In the genomic region with DNA sequence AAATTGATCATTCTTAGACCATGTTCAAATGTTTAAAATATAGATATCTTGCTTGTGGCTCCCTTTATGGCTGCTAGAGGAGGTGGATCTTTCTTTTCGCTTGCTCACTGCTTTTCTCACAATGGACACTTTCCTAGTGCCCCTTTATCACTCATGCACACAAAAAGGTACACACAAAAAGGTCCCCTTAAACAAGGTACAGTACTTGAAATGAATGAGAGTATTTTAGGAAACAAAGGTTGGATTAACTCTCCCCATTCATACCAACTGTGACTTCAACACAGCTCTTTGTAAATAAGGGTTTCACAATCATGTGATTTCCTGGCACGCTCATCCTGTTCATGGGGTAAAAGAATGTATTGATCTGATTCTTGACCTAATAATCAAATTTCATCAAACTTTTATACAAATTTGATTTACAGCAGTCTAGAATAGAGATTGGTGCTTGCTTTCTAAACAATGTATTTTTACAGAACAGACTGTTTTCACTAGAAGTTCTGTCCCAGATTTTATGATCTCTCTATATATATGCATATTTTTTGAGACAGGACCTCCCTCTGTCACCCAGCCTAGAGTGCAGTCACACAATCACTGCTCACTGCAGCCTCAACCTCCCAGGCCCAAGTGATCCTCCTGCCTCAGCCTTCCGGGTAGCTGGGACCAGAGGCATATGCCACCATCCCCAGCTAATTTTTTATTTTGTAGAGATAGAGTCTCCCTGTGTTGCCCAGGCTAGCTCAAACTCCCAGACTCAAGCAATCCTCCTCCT, we compare ENCODE assay signal across 1 cellular context.
A peak's percentile ranks its signal among the peaks of the same experiment; 100 is the strongest.
TF ChIP-seq lines count a peak whose summit lies in the region.

No MANE protein-coding gene starts in this region.

TF ChIP-seq in HepG2, 621 proteins besides CTCF, POLR2A, EP300 and RAD21 (continued from another document and continues in another):
- TF ChIP-seq, protein P1, sequence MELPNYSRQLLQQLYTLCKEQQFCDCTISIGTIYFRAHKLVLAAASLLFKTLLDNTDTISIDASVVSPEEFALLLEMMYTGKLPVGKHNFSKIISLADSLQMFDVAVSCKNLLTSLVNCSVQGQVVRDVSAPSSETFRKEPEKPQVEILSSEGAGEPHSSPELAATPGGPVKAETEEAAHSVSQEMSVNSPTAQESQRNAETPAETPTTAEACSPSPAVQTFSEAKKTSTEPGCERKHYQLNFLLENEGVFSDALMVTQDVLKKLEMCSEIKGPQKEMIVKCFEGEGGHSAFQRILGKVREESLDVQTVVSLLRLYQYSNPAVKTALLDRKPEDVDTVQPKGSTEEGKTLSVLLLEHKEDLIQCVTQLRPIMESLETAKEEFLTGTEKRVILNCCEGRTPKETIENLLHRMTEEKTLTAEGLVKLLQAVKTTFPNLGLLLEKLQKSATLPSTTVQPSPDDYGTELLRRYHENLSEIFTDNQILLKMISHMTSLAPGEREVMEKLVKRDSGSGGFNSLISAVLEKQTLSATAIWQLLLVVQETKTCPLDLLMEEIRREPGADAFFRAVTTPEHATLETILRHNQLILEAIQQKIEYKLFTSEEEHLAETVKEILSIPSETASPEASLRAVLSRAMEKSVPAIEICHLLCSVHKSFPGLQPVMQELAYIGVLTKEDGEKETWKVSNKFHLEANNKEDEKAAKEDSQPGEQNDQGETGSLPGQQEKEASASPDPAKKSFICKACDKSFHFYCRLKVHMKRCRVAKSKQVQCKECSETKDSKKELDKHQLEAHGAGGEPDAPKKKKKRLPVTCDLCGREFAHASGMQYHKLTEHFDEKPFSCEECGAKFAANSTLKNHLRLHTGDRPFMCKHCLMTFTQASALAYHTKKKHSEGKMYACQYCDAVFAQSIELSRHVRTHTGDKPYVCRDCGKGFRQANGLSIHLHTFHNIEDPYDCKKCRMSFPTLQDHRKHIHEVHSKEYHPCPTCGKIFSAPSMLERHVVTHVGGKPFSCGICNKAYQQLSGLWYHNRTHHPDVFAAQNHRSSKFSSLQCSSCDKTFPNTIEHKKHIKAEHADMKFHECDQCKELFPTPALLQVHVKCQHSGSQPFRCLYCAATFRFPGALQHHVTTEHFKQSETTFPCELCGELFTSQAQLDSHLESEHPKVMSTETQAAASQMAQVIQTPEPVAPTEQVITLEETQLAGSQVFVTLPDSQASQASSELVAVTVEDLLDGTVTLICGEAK (IDR thresholded peaks at IDR 0.05): no peak
- TF ChIP-seq, protein P1 (CRISPR knock-in tag; IDR thresholded peaks at IDR 0.05): no peak; the same call in 1 of the 2 replicates
- TF ChIP-seq, protein P2, sequence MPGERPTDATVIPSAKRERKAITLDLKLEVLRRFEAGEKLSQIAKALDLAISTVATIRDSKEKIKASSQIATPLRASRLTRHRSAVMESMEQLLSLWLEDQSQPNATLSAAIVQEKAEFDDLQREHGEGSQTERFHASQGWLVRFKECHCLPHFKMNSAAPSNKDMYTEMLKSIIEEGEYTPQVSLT (CRISPR knock-in tag; IDR thresholded peaks at IDR 0.05; ENCODE audit: borderline replicate concordance, low read depth): no peak
- TF ChIP-seq PCBP2 (optimal IDR thresholded peaks at IDR 0.05; ENCODE audit: low read depth, low read length, poor library complexity, severe bottlenecking): no peak
- peak; percentile 94 for TF ChIP-seq HMG20A (CRISPR knock-in tag; IDR thresholded peaks at IDR 0.05; ENCODE audit: borderline replicate concordance)
- no peak for TF ChIP-seq ZNF441 (CRISPR knock-in tag; IDR thresholded peaks at IDR 0.05; ENCODE audit: borderline replicate concordance)
- TF ChIP-seq DNMT1 (CRISPR knock-in tag; IDR thresholded peaks at IDR 0.05): no peak
- TF ChIP-seq, protein P3, sequence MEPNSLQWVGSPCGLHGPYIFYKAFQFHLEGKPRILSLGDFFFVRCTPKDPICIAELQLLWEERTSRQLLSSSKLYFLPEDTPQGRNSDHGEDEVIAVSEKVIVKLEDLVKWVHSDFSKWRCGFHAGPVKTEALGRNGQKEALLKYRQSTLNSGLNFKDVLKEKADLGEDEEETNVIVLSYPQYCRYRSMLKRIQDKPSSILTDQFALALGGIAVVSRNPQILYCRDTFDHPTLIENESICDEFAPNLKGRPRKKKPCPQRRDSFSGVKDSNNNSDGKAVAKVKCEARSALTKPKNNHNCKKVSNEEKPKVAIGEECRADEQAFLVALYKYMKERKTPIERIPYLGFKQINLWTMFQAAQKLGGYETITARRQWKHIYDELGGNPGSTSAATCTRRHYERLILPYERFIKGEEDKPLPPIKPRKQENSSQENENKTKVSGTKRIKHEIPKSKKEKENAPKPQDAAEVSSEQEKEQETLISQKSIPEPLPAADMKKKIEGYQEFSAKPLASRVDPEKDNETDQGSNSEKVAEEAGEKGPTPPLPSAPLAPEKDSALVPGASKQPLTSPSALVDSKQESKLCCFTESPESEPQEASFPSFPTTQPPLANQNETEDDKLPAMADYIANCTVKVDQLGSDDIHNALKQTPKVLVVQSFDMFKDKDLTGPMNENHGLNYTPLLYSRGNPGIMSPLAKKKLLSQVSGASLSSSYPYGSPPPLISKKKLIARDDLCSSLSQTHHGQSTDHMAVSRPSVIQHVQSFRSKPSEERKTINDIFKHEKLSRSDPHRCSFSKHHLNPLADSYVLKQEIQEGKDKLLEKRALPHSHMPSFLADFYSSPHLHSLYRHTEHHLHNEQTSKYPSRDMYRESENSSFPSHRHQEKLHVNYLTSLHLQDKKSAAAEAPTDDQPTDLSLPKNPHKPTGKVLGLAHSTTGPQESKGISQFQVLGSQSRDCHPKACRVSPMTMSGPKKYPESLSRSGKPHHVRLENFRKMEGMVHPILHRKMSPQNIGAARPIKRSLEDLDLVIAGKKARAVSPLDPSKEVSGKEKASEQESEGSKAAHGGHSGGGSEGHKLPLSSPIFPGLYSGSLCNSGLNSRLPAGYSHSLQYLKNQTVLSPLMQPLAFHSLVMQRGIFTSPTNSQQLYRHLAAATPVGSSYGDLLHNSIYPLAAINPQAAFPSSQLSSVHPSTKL (CRISPR knock-in tag; IDR thresholded peaks at IDR 0.05): peak; percentile 98
- TF ChIP-seq ETV6 (CRISPR knock-in tag; conservative IDR thresholded peaks at IDR 0.05): no peak
- TF ChIP-seq, protein P4, sequence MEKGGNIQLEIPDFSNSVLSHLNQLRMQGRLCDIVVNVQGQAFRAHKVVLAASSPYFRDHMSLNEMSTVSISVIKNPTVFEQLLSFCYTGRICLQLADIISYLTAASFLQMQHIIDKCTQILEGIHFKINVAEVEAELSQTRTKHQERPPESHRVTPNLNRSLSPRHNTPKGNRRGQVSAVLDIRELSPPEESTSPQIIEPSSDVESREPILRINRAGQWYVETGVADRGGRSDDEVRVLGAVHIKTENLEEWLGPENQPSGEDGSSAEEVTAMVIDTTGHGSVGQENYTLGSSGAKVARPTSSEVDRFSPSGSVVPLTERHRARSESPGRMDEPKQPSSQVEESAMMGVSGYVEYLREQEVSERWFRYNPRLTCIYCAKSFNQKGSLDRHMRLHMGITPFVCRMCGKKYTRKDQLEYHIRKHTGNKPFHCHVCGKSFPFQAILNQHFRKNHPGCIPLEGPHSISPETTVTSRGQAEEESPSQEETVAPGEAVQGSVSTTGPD (CRISPR knock-in tag; IDR thresholded peaks at IDR 0.05): no peak
- TF ChIP-seq ZNF160 (CRISPR knock-in tag; IDR thresholded peaks at IDR 0.05): no peak
- no peak; the same call in 1 of the 2 replicates for TF ChIP-seq KMT2B (CRISPR knock-in tag; IDR thresholded peaks at IDR 0.05)
- no peak for TF ChIP-seq ZNF619 (CRISPR knock-in tag; IDR thresholded peaks at IDR 0.05)
- TF ChIP-seq, protein P5, sequence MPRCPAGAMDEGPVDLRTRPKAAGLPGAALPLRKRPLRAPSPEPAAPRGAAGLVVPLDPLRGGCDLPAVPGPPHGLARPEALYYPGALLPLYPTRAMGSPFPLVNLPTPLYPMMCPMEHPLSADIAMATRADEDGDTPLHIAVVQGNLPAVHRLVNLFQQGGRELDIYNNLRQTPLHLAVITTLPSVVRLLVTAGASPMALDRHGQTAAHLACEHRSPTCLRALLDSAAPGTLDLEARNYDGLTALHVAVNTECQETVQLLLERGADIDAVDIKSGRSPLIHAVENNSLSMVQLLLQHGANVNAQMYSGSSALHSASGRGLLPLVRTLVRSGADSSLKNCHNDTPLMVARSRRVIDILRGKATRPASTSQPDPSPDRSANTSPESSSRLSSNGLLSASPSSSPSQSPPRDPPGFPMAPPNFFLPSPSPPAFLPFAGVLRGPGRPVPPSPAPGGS (CRISPR knock-in tag; IDR thresholded peaks at IDR 0.05): no peak
- TF ChIP-seq HNRNPL (IDR thresholded peaks at IDR 0.05; ENCODE audit: low read depth, low read length): no peak
- TF ChIP-seq HNRNPK (IDR thresholded peaks at IDR 0.05; ENCODE audit: low read depth, low read length, poor library complexity, severe bottlenecking): no peak
- TF ChIP-seq, protein P6, sequence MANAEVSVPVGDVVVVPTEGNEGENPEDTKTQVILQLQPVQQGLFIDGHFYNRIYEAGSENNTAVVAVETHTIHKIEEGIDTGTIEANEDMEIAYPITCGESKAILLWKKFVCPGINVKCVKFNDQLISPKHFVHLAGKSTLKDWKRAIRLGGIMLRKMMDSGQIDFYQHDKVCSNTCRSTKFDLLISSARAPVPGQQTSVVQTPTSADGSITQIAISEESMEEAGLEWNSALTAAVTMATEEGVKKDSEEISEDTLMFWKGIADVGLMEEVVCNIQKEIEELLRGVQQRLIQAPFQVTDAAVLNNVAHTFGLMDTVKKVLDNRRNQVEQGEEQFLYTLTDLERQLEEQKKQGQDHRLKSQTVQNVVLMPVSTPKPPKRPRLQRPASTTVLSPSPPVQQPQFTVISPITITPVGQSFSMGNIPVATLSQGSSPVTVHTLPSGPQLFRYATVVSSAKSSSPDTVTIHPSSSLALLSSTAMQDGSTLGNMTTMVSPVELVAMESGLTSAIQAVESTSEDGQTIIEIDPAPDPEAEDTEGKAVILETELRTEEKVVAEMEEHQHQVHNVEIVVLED (CRISPR knock-in tag; IDR thresholded peaks at IDR 0.05; ENCODE audit: borderline replicate concordance): no peak
- no peak for TF ChIP-seq KLF12 (CRISPR knock-in tag; IDR thresholded peaks at IDR 0.05; ENCODE audit: borderline replicate concordance)
- no peak for TF ChIP-seq ZNF207 (IDR thresholded peaks at IDR 0.05; ENCODE audit: borderline replicate concordance)
- TF ChIP-seq NR1H2 (CRISPR knock-in tag; IDR thresholded peaks at IDR 0.05; ENCODE audit: borderline replicate concordance, low read depth): no peak
- no peak for TF ChIP-seq ZNF383 (CRISPR knock-in tag; IDR thresholded peaks at IDR 0.05; ENCODE audit: borderline replicate concordance)
- TF ChIP-seq ZNF274 (CRISPR knock-in tag; IDR thresholded peaks at IDR 0.05): no peak
- TF ChIP-seq ZFP36L2 (CRISPR knock-in tag; IDR thresholded peaks at IDR 0.05): no peak
- no peak for TF ChIP-seq RBM39 (IDR thresholded peaks at IDR 0.05; ENCODE audit: low read depth, low read length, poor library complexity, severe bottlenecking)
- no peak for TF ChIP-seq ZNF232 (CRISPR knock-in tag; IDR thresholded peaks at IDR 0.05; ENCODE audit: borderline replicate concordance)
- TF ChIP-seq NFKB2 (CRISPR knock-in tag; IDR thresholded peaks at IDR 0.05; ENCODE audit: borderline replicate concordance): no peak
- TF ChIP-seq ZNF788 (CRISPR knock-in tag; IDR thresholded peaks at IDR 0.05; ENCODE audit: borderline replicate concordance): no peak
- TF ChIP-seq MAFK (conservative IDR thresholded peaks at IDR 0.05 in 1 of 2, IDR thresholded peaks at IDR 0.05 in 1 of 2; ENCODE audit: low read length in 2 of 2): no peak
- TF ChIP-seq RBM22 (optimal IDR thresholded peaks at IDR 0.05; ENCODE audit: low read length): no peak
- TF ChIP-seq, protein P7, sequence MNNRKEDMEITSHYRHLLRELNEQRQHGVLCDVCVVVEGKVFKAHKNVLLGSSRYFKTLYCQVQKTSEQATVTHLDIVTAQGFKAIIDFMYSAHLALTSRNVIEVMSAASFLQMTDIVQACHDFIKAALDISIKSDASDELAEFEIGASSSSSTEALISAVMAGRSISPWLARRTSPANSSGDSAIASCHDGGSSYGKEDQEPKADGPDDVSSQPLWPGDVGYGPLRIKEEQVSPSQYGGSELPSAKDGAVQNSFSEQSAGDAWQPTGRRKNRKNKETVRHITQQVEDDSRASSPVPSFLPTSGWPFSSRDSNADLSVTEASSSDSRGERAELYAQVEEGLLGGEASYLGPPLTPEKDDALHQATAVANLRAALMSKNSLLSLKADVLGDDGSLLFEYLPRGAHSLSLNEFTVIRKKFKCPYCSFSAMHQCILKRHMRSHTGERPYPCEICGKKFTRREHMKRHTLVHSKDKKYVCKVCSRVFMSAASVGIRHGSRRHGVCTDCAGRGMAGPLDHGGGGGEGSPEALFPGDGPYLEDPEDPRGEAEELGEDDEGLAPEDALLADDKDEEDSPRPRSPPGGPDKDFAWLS (CRISPR knock-in tag; IDR thresholded peaks at IDR 0.05; ENCODE audit: borderline replicate concordance): no peak
- TF ChIP-seq JUND (CRISPR knock-in tag; IDR thresholded peaks at IDR 0.05): peak; percentile 54; the same call in 1 of the 2 replicates
- no peak for TF ChIP-seq ZNF547 (CRISPR knock-in tag; IDR thresholded peaks at IDR 0.05)
- TF ChIP-seq, protein P8, sequence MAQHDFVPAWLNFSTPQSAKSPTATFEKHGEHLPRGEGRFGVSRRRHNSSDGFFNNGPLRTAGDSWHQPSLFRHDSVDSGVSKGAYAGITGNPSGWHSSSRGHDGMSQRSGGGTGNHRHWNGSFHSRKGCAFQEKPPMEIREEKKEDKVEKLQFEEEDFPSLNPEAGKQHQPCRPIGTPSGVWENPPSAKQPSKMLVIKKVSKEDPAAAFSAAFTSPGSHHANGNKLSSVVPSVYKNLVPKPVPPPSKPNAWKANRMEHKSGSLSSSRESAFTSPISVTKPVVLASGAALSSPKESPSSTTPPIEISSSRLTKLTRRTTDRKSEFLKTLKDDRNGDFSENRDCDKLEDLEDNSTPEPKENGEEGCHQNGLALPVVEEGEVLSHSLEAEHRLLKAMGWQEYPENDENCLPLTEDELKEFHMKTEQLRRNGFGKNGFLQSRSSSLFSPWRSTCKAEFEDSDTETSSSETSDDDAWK (CRISPR knock-in tag; IDR thresholded peaks at IDR 0.05): no peak
